In genomic region chr5:89034588-89034987, GRCh38 we compare ENCODE assay signal across 15 cellular contexts.
DNase-seq lines count a peak whose midpoint lies in the region; ATAC-seq and TF ChIP-seq lines count a peak whose summit lies in the region.
"Had no signal": no experiment of that assay in that cellular context is flagged by ENCODE, and none has a peak within 500 bp of the region (broad histone marks: within the 10 kb centered on the region; RNA-seq: fewer than 3 reads in every experiment).

No MANE protein-coding gene starts in this region.

- H3K36me3 ChIP-seq in MG63 (no peaks in the 10 kb centered on the region), heart left ventricle (no peaks in the 10 kb centered on the region)
- H3K36me3 ChIP-seq: right lobe of liver, thoracic aorta had no signal

- H3K27me3 ChIP-seq in MG63 (no peaks in the 10 kb centered on the region), heart left ventricle (no peaks in the 10 kb centered on the region)
- H3K27me3 ChIP-seq: right lobe of liver had no signal

- H3K9me3 ChIP-seq in MG63: no peaks in the 10 kb centered on the region
- no peaks in the 10 kb centered on the region for H3K9me3 ChIP-seq in heart left ventricle
- H3K9me3 ChIP-seq: A549, right lobe of liver, thoracic aorta had no signal

- intact Hi-C loops in heart left ventricle (cut with DNase I): no loop called here

- ATAC-seq in GM21619 (IDR thresholded peaks at IDR 0.05; ENCODE audit: unreplicated experiment): peak; percentile 77
- ATAC-seq in heart left ventricle: no peak
- ATAC-seq in GM21576 (IDR thresholded peaks at IDR 0.05; ENCODE audit: unreplicated experiment): no peak
- ATAC-seq: A549, right lobe of liver had no signal

- H3K4me3 ChIP-seq in MG63 (no peak overlapping the region), heart left ventricle (no peak overlapping the region)
- H3K4me3 ChIP-seq: A549, right lobe of liver, thoracic aorta had no signal

- TF ChIP-seq CTCF in heart left ventricle (IDR thresholded peaks at IDR 0.05): no peak

- no peak for TF ChIP-seq POLR2A in heart left ventricle (IDR thresholded peaks at IDR 0.05)

- peaks cover 0 to 9% (median 0%) of the 10 kb centered on the region in 12 donors for H3K4me1 ChIP-seq in heart left ventricle
- H3K4me1 ChIP-seq: A549, right lobe of liver had no signal

- peak; percentile 31 for DNase-seq in AG08395 (ENCODE audit: low spot score)
- DNase-seq in MG63: peak; percentile 88
- no peak for DNase-seq in epithelial cell of prostate (ENCODE audit: low read depth, low spot score)
- DNase-seq in activated CD4-positive, CD25-positive, alpha-beta regulatory T cell (lab: John Stamatoyannopoulos, UW): no peak
- no peak for DNase-seq in heart left ventricle
- no peak for DNase-seq in NCI-H510A treated with DMSO at 0.1 percent for 48 hours (lab: John Stamatoyannopoulos, UW)
- DNase-seq: activated B cell treated with CpG ODN at 0.5 μM for 24 hours, DND-41, NCI-H446 treated with DMSO at 0.1 percent for 48 hours, right lobe of liver, SHP77 had no signal

- H3K27ac ChIP-seq in epithelial cell of prostate (peak overlapping the region; percentile 21), heart left ventricle (no peak overlapping the region)
- H3K27ac ChIP-seq: A549, right lobe of liver, thoracic aorta had no signal

- 90 to 95% (median 92%) methylated on average over 2 of the region's 2 CpGs for WGBS in heart left ventricle, 4 donors

Comparison
In these comparisons a context has a peak if more than half of its experiments do, and no peak if none do; other contexts are left out.
1. DNase-seq: peak in AG08395 (single experiment) and MG63 (single experiment); none in epithelial cell of prostate (single experiment), activated CD4-positive, CD25-positive, alpha-beta regulatory T cell (0 of 4), heart left ventricle (0 of 5) and NCI-H510A treated with DMSO at 0.1 percent for 48 hours (single experiment).